32 cellular contexts compared by ENCODE assay signal in the genomic region with DNA sequence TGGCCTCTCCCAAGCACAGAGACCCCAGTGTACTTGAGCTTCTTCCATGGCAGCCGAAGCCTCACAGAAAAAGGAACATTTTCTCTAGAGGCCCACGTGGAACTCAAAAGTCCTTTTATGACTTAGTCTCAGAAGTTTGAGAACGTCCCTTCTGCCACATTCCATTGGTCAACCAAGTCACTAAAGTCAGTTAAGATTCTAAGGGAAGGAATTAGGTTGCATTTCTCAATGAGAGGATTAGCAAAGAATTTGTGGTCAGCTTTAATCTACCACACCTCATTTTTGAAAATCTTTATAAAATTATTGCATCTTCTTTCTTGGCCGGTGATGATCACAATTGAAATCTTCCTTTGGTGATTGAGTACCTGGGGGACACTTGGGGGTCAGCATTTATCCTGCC.
"Had no signal": no experiment of that assay in that cellular context is flagged by ENCODE, and none has a peak within 500 bp of the region (broad histone marks: within the 10 kb centered on the region; RNA-seq: fewer than 3 reads in every experiment).

No MANE protein-coding gene starts in this region.

- H3K27me3 Mint-ChIP-seq: activated B cell treated with CpG ODN at 0.5 μM for 24 hours; activated CD8-positive, alpha-beta T cell treated with anti-CD3 and anti-CD28 coated beads for 36 hours; activated naive CD8-positive, alpha-beta T cell treated with anti-CD3 and anti-CD28 coated beads for 36 hours; activated T-helper 17 cell treated with anti-CD3 and anti-CD28 coated beads, Interleukin-2, amount 50 U/mL, for 72 hours; central memory CD8-positive, alpha-beta T cell; effector memory CD8-positive, alpha-beta T cell; T-helper 17 cell had no signal

- H3K27ac ChIP-seq: adrenal gland, ascending aorta, brain microvascular endothelial cell, esophagus muscularis mucosa, foreskin keratinocyte, gastrocnemius medialis, heart left ventricle, WERI-Rb-1 had no signal

- H3K4me3 ChIP-seq: adrenal gland, ascending aorta, esophagus muscularis mucosa, gastrocnemius medialis, heart left ventricle had no signal

- ATAC-seq: activated CD4-positive, CD25-positive, alpha-beta regulatory T cell treated with anti-CD3 and anti-CD28 coated beads, Interleukin-2, amount 50 U/mL, for 24 hours; activated CD8-positive, alpha-beta T cell treated with anti-CD3 and anti-CD28 coated beads for 36 hours; activated naive CD8-positive, alpha-beta T cell treated with anti-CD3 and anti-CD28 coated beads, Interleukin-2, amount 50 U/mL, for 24 hours; activated T-cell treated with anti-CD3 and anti-CD28 coated beads, Interleukin-2, amount 50 U/mL, for 4 hours; activated T-helper 17 cell treated with anti-CD3 and anti-CD28 coated beads, Interleukin-2, amount 50 U/mL, for 72 hours; effector memory CD8-positive, alpha-beta T cell; foreskin keratinocyte; gastrocnemius medialis; heart left ventricle; T-helper 17 cell had no signal

- H3K4me1 Mint-ChIP-seq: activated B cell treated with CpG ODN at 0.5 μM for 24 hours; activated naive CD4-positive, alpha-beta T cell treated with anti-CD3 and anti-CD28 coated beads, Interleukin-2, amount 50 U/mL, for 24 hours; activated naive CD8-positive, alpha-beta T cell treated with anti-CD3 and anti-CD28 coated beads for 36 hours; activated naive CD8-positive, alpha-beta T cell treated with anti-CD3 and anti-CD28 coated beads, Interleukin-2, amount 50 U/mL, for 24 hours; activated T-helper 17 cell treated with anti-CD3 and anti-CD28 coated beads, Interleukin-2, amount 50 U/mL, for 72 hours; central memory CD8-positive, alpha-beta T cell; T-helper 17 cell had no signal

- H3K9me3 Mint-ChIP-seq: activated B cell treated with CpG ODN at 0.5 μM for 24 hours; activated CD8-positive, alpha-beta T cell treated with anti-CD3 and anti-CD28 coated beads for 36 hours; activated naive CD4-positive, alpha-beta T cell treated with anti-CD3 and anti-CD28 coated beads for 36 hours; activated naive CD8-positive, alpha-beta T cell treated with anti-CD3 and anti-CD28 coated beads for 36 hours; activated naive CD8-positive, alpha-beta T cell treated with anti-CD3 and anti-CD28 coated beads, Interleukin-2, amount 50 U/mL, for 24 hours had no signal

- H3K9me3 ChIP-seq: adrenal gland, ascending aorta, esophagus muscularis mucosa, gastrocnemius medialis had no signal

- H3K36me3 ChIP-seq: adrenal gland, ascending aorta, brain microvascular endothelial cell, esophagus muscularis mucosa, gastrocnemius medialis, heart left ventricle, WERI-Rb-1 had no signal

- DNase-seq: activated B cell treated with CpG ODN at 0.5 μM for 24 hours; activated CD4-positive, alpha-beta T cell treated with anti-CD3 and anti-CD28 coated beads for 48 hours; activated CD4-positive, alpha-beta T cell treated with anti-CD3 and anti-CD28 coated beads, Interleukin-2, amount 50 U/mL, for 1 hour; activated CD4-positive, alpha-beta T cell treated with anti-CD3 and anti-CD28 coated beads, Interleukin-2, amount 50 U/mL, for 48 hours; activated CD8-positive, alpha-beta memory T cell treated with anti-CD3 and anti-CD28 coated beads for 24 hours; activated CD8-positive, alpha-beta T cell treated with anti-CD3 and anti-CD28 coated beads for 36 hours; activated effector memory CD4-positive, alpha-beta T cell treated with Interleukin-2 at 50 U/mL for 16 hours; activated naive CD4-positive, alpha-beta T cell treated with anti-CD3 and anti-CD28 coated beads for 36 hours; activated naive CD8-positive, alpha-beta T cell treated with anti-CD3 and anti-CD28 coated beads for 36 hours; activated naive CD8-positive, alpha-beta T cell treated with anti-CD3 and anti-CD28 coated beads, Interleukin-2, amount 50 U/mL, for 24 hours; activated T-cell treated with anti-CD3 and anti-CD28 coated beads, Interleukin-2, amount 50 U/mL, for 4 hours; adrenal gland; brain microvascular endothelial cell; cortex of kidney; dermis blood vessel endothelial cell; effector CD4-positive, alpha-beta T cell; effector memory CD8-positive, alpha-beta T cell; erythroblast; foreskin keratinocyte; gastrocnemius medialis; glutamatergic neuron; heart left ventricle; T-helper 17 cell; T1000; WERI-Rb-1 had no signal

- H3K4me3 Mint-ChIP-seq: activated B cell treated with CpG ODN at 0.5 μM for 24 hours; activated CD8-positive, alpha-beta T cell treated with anti-CD3 and anti-CD28 coated beads for 36 hours; activated naive CD4-positive, alpha-beta T cell treated with anti-CD3 and anti-CD28 coated beads for 36 hours; activated naive CD4-positive, alpha-beta T cell treated with anti-CD3 and anti-CD28 coated beads, Interleukin-2, amount 50 U/mL, for 24 hours; activated naive CD8-positive, alpha-beta T cell treated with anti-CD3 and anti-CD28 coated beads for 36 hours; activated naive CD8-positive, alpha-beta T cell treated with anti-CD3 and anti-CD28 coated beads, Interleukin-2, amount 50 U/mL, for 24 hours; activated T-cell treated with anti-CD3 and anti-CD28 coated beads, Interleukin-2, amount 50 U/mL, for 4 hours; activated T-helper 17 cell treated with anti-CD3 and anti-CD28 coated beads, Interleukin-2, amount 50 U/mL, for 72 hours; central memory CD8-positive, alpha-beta T cell; effector memory CD8-positive, alpha-beta T cell; T-helper 17 cell; T-helper 2 cell treated with Interferon-gamma antibody and Interleukin-4, amounts not matched to agents 5 μg/mL and 100 μg/mL, for 36 hours had no signal

- H3K36me3 Mint-ChIP-seq: activated naive CD4-positive, alpha-beta T cell treated with anti-CD3 and anti-CD28 coated beads, Interleukin-2, amount 50 U/mL, for 24 hours; activated naive CD8-positive, alpha-beta T cell treated with anti-CD3 and anti-CD28 coated beads for 36 hours had no signal

- H3K4me1 ChIP-seq: adrenal gland, ascending aorta, esophagus muscularis mucosa, gastrocnemius medialis, heart left ventricle had no signal

- H3K27me3 ChIP-seq: adrenal gland, ascending aorta, brain microvascular endothelial cell, esophagus muscularis mucosa, foreskin keratinocyte, gastrocnemius medialis, heart left ventricle had no signal

- H3K27ac Mint-ChIP-seq: activated B cell treated with CpG ODN at 0.5 μM for 24 hours; activated CD8-positive, alpha-beta T cell treated with anti-CD3 and anti-CD28 coated beads for 36 hours; activated naive CD4-positive, alpha-beta T cell treated with anti-CD3 and anti-CD28 coated beads for 36 hours; activated naive CD4-positive, alpha-beta T cell treated with anti-CD3 and anti-CD28 coated beads, Interleukin-2, amount 50 U/mL, for 24 hours; activated naive CD8-positive, alpha-beta T cell treated with anti-CD3 and anti-CD28 coated beads for 36 hours; activated naive CD8-positive, alpha-beta T cell treated with anti-CD3 and anti-CD28 coated beads, Interleukin-2, amount 50 U/mL, for 24 hours; activated T-helper 17 cell treated with anti-CD3 and anti-CD28 coated beads, Interleukin-2, amount 50 U/mL, for 72 hours; effector memory CD8-positive, alpha-beta T cell; T-helper 17 cell; T-helper 2 cell treated with Interferon-gamma antibody and Interleukin-4, amounts not matched to agents 5 μg/mL and 100 μg/mL, for 36 hours had no signal
